Comparison of ENCODE assay signal across 8 cellular contexts in genomic region chr2:160493227-160494028, GRCh38. TPM values are rescaled to one million over a fixed set of nuclear protein-coding genes. Genes with fewer than 3 reads are reported as not detected.
A peak's percentile ranks its signal among the peaks of the same experiment; 100 is the strongest.
DNase-seq lines count a peak whose midpoint lies in the region; ATAC-seq, FAIRE-seq and TF ChIP-seq lines count a peak whose summit lies in the region.

Gene RBMS1 (minus strand): TSS chr2:160493807. CDS start chr2:160493363, 444 bp downstream.

- CTCF ChIA-PET in AG04449 (lab: Yijun Ruan, JAX): no interaction called here
- CTCF ChIA-PET in endothelial cell of umbilical vein (lab: Charles Lee): interaction anchor here (1.2 to 1.5 kb wide), 3 partner anchors 59 to 477 kb away, joined by 4 to 11 read pairs (median 6); no protein-coding TSS in a partner anchor

- no peaks in the 10 kb centered on the region for H3K36me3 ChIP-seq in endothelial cell of umbilical vein (ENCODE audit: control insufficient read depth in 2 of 2, extremely low read depth in 1 of 2, insufficient read depth in 2 of 2, low read length in 2 of 2)

- BruUV-seq in endothelial cell of umbilical vein (replicated peaks; lab: Mats Ljungman, UMichigan): no TSS peak

- ATAC-seq in HG02973 (IDR thresholded peaks at IDR 0.05; ENCODE audit: unreplicated experiment): no peak

- H3K27me3 ChIP-seq in endothelial cell of umbilical vein (ENCODE audit: control insufficient read depth in 2 of 2, insufficient read depth in 2 of 2, low read length in 2 of 2) (no peaks in the 10 kb centered on the region), mononuclear cell (ENCODE audit: insufficient read depth, low read length) (peaks cover 45% of the 10 kb centered on the region)

- TF ChIP-seq POLR2A in endothelial cell of umbilical vein (IDR thresholded peaks at IDR 0.05; ENCODE audit: low read depth, low read length): no peak

- POLR2A ChIA-PET in AG04449 (lab: Yijun Ruan, JAX) (interaction anchor here (0.9 kb wide), 1 partner anchor 60 kb away, joined by 3 read pairs; no protein-coding TSS in a partner anchor), endothelial cell of umbilical vein (lab: Charles Lee) (no interaction called here)

- peak within 1 kb of the TSS; percentile 96 for H3K9ac ChIP-seq in endothelial cell of umbilical vein (replicated peaks; ENCODE audit: extremely low read depth, insufficient read depth, low read length)

- DNase-seq in AG04449 (ENCODE audit: low read depth, low spot score) (no peak), GOT3 (lab: John Stamatoyannopoulos, UW) (peak; percentile 24), NCI-H69 (lab: John Stamatoyannopoulos, UW) (peak; percentile 41), endothelial cell of umbilical vein (ENCODE audit: low read depth, low spot score) (no peak)
- peak; percentile 56 for DNase-seq in activated CD8-positive, alpha-beta memory T cell treated with anti-CD3 and anti-CD28 coated beads, Interleukin-2, amount 50 U/mL, for 4 hours
- peak; percentile 67 for DNase-seq in stimulated activated CD8-positive, alpha-beta memory T cell treated with anti-CD3 and anti-CD28 coated beads, Interleukin-4, amount 100 ng/mL, for 48 hours

- peak; percentile 31 for FAIRE-seq in endothelial cell of umbilical vein (lab: Jason Lieb, UNC)

- dilution Hi-C loops in endothelial cell of umbilical vein (cut with MboI; ENCODE audit: extremely low pct_ligation_motif_present, low sequenced_read_pairs): no loop called here

- H3K9me3 ChIP-seq in endothelial cell of umbilical vein (replicated peaks; ENCODE audit: control insufficient read depth, insufficient read depth, low read length) (no peaks in the 10 kb centered on the region), mononuclear cell (ENCODE audit: low read depth, low read length) (no peaks in the 10 kb centered on the region)

- intact Hi-C loops in endothelial cell of umbilical vein (cut with micrococcal nuclease): loop anchor here (1.0 to 5.0 kb wide), 7 partner anchors 39 to 216 kb away; no protein-coding TSS in a partner anchor

- H3K4me1 ChIP-seq in endothelial cell of umbilical vein (ENCODE audit: control insufficient read depth, extremely low read depth, insufficient read depth, low read length) (peaks cover 25% of the 10 kb centered on the region), mononuclear cell (ENCODE audit: insufficient read depth, low read length) (peaks cover 13% of the 10 kb centered on the region)

- H3K4me3 ChIP-seq in AG04449 (ENCODE audit: low read depth, low read length) (peak within 1 kb of the TSS; percentile 82), endothelial cell of umbilical vein (replicated peaks in 1 of 3; ENCODE audit: insufficient read depth in 1 of 3, low read depth in 1 of 3, low read length in 3 of 3) (peak within 1 kb of the TSS; percentile 98 to 100 (median 99)), mononuclear cell (ENCODE audit: low read length) (peak within 1 kb of the TSS; percentile 56)

- peak within 1 kb of the TSS; percentile 89 for H3K27ac ChIP-seq in endothelial cell of umbilical vein (ENCODE audit: insufficient read depth, low read depth, low read length)

- H4K20me1 ChIP-seq in endothelial cell of umbilical vein (replicated peaks; ENCODE audit: control insufficient read depth, extremely low read depth, insufficient read depth, low read length): peaks cover 3% of the 10 kb centered on the region

- peaks cover 48% of the 10 kb centered on the region for H3K79me2 ChIP-seq in endothelial cell of umbilical vein (ENCODE audit: control insufficient read depth, insufficient read depth, low read length)

- H3K9me1 ChIP-seq in endothelial cell of umbilical vein (replicated peaks; ENCODE audit: control insufficient read depth, extremely low read depth, insufficient read depth, low read length): no peaks in the 10 kb centered on the region

- TF ChIP-seq CTCF in AG04449 (IDR thresholded peaks at IDR 0.05; ENCODE audit: insufficient read depth, low read length, missing control alignments) (no peak), endothelial cell of umbilical vein (IDR thresholded peaks at IDR 0.05; ENCODE audit: extremely low read depth in 1 of 2, insufficient read depth in 1 of 2, low read depth in 1 of 2, low read length in 2 of 2) (no peak)

- H3K4me2 ChIP-seq in endothelial cell of umbilical vein (ENCODE audit: insufficient read depth, low read length): peak within 1 kb of the TSS; percentile 93

- H2AFZ ChIP-seq in endothelial cell of umbilical vein (ENCODE audit: low read depth, low read length): peak within 1 kb of the TSS; percentile 81

TF ChIP-seq in endothelial cell of umbilical vein, 7 proteins besides CTCF, POLR2A, EP300 and RAD21:
- TF ChIP-seq MYC (IDR thresholded peaks at IDR 0.05; ENCODE audit: low read depth, low read length) (no peak), POLR2AphosphoS5 (IDR thresholded peaks at IDR 0.05; ENCODE audit: insufficient read depth, low read depth, low read length) (peak; percentile 36), JUN (IDR thresholded peaks at IDR 0.05; ENCODE audit: borderline replicate concordance, insufficient read depth, insufficient read length, low read depth) (no peak), EZH2 (IDR thresholded peaks at IDR 0.05; ENCODE audit: borderline replicate concordance, low read depth, low read length, severe bottlenecking) (no peak), FOS (IDR thresholded peaks at IDR 0.05; ENCODE audit: borderline replicate concordance, insufficient read depth, low read length) (no peak)
- TF ChIP-seq, protein P1, sequence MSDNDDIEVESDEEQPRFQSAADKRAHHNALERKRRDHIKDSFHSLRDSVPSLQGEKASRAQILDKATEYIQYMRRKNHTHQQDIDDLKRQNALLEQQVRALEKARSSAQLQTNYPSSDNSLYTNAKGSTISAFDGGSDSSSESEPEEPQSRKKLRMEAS (IDR thresholded peaks at IDR 0.05; ENCODE audit: insufficient read depth, insufficient read length): no peak

RNA-seq across cellular contexts. Expression of gene RBMS1, which starts in this region (rescaled TPM):
- total RNA-seq in endothelial cell of umbilical vein (93.3 and 94.8 TPM in 2 replicates), mononuclear cell (76.3 TPM)
- 52.0 and 60.0 TPM in 2 replicates for polyA plus RNA-seq in endothelial cell of umbilical vein
- polyA plus RNA-seq in endothelial cell of umbilical vein (2011; cell fraction: cytosol; rRNA removed): 57.6 and 61.3 TPM in 2 replicates
- 117 and 150 TPM in 2 replicates for polyA plus RNA-seq in endothelial cell of umbilical vein (2011; cell fraction: nucleus; rRNA removed)
- polyA plus RNA-seq in endothelial cell of umbilical vein (2012): 64.5 and 83.0 TPM in 2 replicates
- polyA minus RNA-seq in endothelial cell of umbilical vein: 89.1 and 96.8 TPM in 2 replicates
- polyA minus RNA-seq in endothelial cell of umbilical vein (2011; cell fraction: cytosol; rRNA and poly(A)+ RNA removed): 18.2 TPM
- 190 and 241 TPM in 2 replicates for polyA minus RNA-seq in endothelial cell of umbilical vein (2011; cell fraction: nucleus; rRNA and poly(A)+ RNA removed)

Comparison
In these comparisons a context has a peak if more than half of its experiments do, and no peak if none do; other contexts are left out.
1. DNase-seq: peak in GOT3 (single experiment), NCI-H69 (single experiment), activated CD8-positive, alpha-beta memory T cell treated with anti-CD3 and anti-CD28 coated beads, Interleukin-2, amount 50 U/mL, for 4 hours (single experiment) and stimulated activated CD8-positive, alpha-beta memory T cell treated with anti-CD3 and anti-CD28 coated beads, Interleukin-4, amount 100 ng/mL, for 48 hours (single experiment); none in AG04449 (single experiment) and endothelial cell of umbilical vein (single experiment).
2. Peak in every context shown above with its lines, with median percentiles within 50 percentile points of each other: H3K4me3 ChIP-seq.